Comparison of ENCODE assay signal across 21 cellular contexts in the genomic region with DNA sequence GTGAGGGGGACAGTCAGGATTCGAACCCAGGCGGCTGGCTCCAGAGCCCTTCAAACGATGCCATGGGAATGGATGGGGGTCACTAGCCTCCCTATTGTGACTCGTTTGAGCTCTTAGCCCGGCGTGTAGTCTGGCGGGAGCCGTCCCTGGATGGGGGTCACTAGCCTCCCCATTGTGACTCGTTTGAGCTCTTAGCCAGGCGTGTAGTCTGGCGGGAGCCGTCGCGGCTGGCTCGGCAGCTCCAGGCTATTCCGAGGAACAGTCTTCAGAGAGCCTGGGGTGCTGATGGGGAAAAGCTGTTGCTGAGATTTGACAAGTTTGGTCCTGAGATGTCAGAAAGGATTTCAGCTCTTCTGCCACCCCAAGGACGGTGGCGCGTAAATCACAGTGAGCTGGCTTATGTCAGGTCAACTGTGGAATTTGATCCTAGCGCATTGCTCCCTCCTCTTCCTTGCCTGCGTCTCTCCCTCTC. TPM values are rescaled to one million over a fixed set of nuclear protein-coding genes. Genes with fewer than 3 reads are reported as not detected.
A peak's percentile ranks its signal among the peaks of the same experiment; 100 is the strongest.
DNase-seq lines count a peak whose midpoint lies in the region; ATAC-seq and TF ChIP-seq lines count a peak whose summit lies in the region.
"Had no signal": no experiment of that assay in that cellular context is flagged by ENCODE, and none has a peak within 500 bp of the region (broad histone marks: within the 10 kb centered on the region; RNA-seq: fewer than 3 reads in every experiment).

No MANE protein-coding gene starts in this region.

- H3K9me3 Mint-ChIP-seq in GM23338: no peaks in the 10 kb centered on the region
- H3K9me3 Mint-ChIP-seq: activated naive CD8-positive, alpha-beta T cell treated with anti-CD3 and anti-CD28 coated beads for 36 hours; activated T-helper 1 cell treated with anti-CD3 and anti-CD28 coated beads, Interleukin-12 subunit alpha, Interleukin-12 subunit beta, Interleukin-2, Interleukin-4 antibody, amounts not matched to agents 30 ng/mL and 10 ng/mL and 1 ng/mL, durations not matched to agents 14 hours and 24 hours and 36 hours; CD8-positive, alpha-beta memory T cell had no signal

- intact Hi-C loops in sigmoid colon (cut with DNase I): no loop called here

- no peaks in the 10 kb centered on the region for H3K79me2 ChIP-seq in GM23338 (replicated peaks; ENCODE audit: insufficient read depth)

- H3K9me3 ChIP-seq in mesodermal cell (ENCODE audit: control insufficient read depth, low read length) (no peaks in the 10 kb centered on the region), sigmoid colon (no peaks in the 10 kb centered on the region)
- H3K9me3 ChIP-seq: stomach had no signal

- TF ChIP-seq POLR2A in sigmoid colon (IDR thresholded peaks at IDR 0.05): no peak

- no peaks in the 10 kb centered on the region for H3K9me2 ChIP-seq in GM23338 (ENCODE audit: insufficient read depth)

- DNase-seq in GM23338 (ENCODE audit: low spot score) (no peak), sigmoid colon (no peak), EL (no peak)
- no peak for DNase-seq in activated CD4-positive, alpha-beta T cell treated with anti-CD3 and anti-CD28 coated beads for 4 hours
- DNase-seq: activated naive CD8-positive, alpha-beta T cell treated with anti-CD3 and anti-CD28 coated beads for 36 hours; CD8-positive, alpha-beta memory T cell; cortex of kidney; DMS79; NCI-H146; NK-92 treated with Interleukin-12 subunit alpha and Interleukin-12 subunit beta, amount 100 ng/mL, for 24 hours; stimulated activated CD4-positive, alpha-beta T cell treated with anti-CD3 and anti-CD28 coated beads, Interleukin-2, amount 100 ng/mL, for 24 hours; T1000 had no signal

- H3K27ac ChIP-seq in GM23338 (ENCODE audit: low read depth) (no peak overlapping the region), cingulate gyrus (ENCODE audit: low read depth, low read length) (peak overlapping the region; percentile 97), mesodermal cell (ENCODE audit: low read depth, low read length, severe bottlenecking) (peak overlapping the region; percentile 59), sigmoid colon (peak overlapping the region in 3 of 4 donors; percentile 55 to 67 (median 66))
- H3K27ac ChIP-seq: brain microvascular endothelial cell, foreskin keratinocyte had no signal

- ATAC-seq in GM23338: no peak
- no peak for ATAC-seq in HG03378 (IDR thresholded peaks at IDR 0.05; ENCODE audit: unreplicated experiment)
- no peak for ATAC-seq in GM18868 (IDR thresholded peaks at IDR 0.05; ENCODE audit: unreplicated experiment)

- TF ChIP-seq EP300 in sigmoid colon (IDR thresholded peaks at IDR 0.05): no peak

- H3K36me3 ChIP-seq in GM23338 (ENCODE audit: insufficient read depth): no peaks in the 10 kb centered on the region
- H3K36me3 ChIP-seq in mesodermal cell (ENCODE audit: control insufficient read depth, insufficient read depth, low read length): no peaks in the 10 kb centered on the region
- H3K36me3 ChIP-seq in sigmoid colon: no peaks in the 10 kb centered on the region
- H3K36me3 ChIP-seq: brain microvascular endothelial cell, stomach had no signal

- H3K4me3 Mint-ChIP-seq in GM23338: no peak overlapping the region
- H3K4me3 Mint-ChIP-seq: activated naive CD8-positive, alpha-beta T cell treated with anti-CD3 and anti-CD28 coated beads for 36 hours; activated T-helper 1 cell treated with anti-CD3 and anti-CD28 coated beads, Interleukin-12 subunit alpha, Interleukin-12 subunit beta, Interleukin-2, Interleukin-4 antibody, amounts not matched to agents 30 ng/mL and 10 ng/mL and 1 ng/mL, durations not matched to agents 14 hours and 24 hours and 36 hours; CD8-positive, alpha-beta memory T cell had no signal

- H3K4me2 ChIP-seq in GM23338: no peak overlapping the region

- no peaks in the 10 kb centered on the region for H3K27me3 ChIP-seq in GM23338 (ENCODE audit: insufficient read depth)
- no peaks in the 10 kb centered on the region for H3K27me3 ChIP-seq in sigmoid colon
- H3K27me3 ChIP-seq: brain microvascular endothelial cell, stomach had no signal

- H3K4me3 ChIP-seq in GM23338 (no peak overlapping the region), mesodermal cell (ENCODE audit: extremely low read depth, insufficient read depth, low read length, poor library complexity, severe bottlenecking) (no peak overlapping the region), sigmoid colon (no peak overlapping the region)
- H3K4me3 ChIP-seq: K562 had no signal

- peaks cover 12% of the 10 kb centered on the region for H3K4me1 Mint-ChIP-seq in GM23338
- H3K4me1 Mint-ChIP-seq: CD8-positive, alpha-beta memory T cell had no signal

- no peaks in the 10 kb centered on the region for H4K20me1 ChIP-seq in GM23338 (replicated peaks; ENCODE audit: insufficient read depth)

- H2AFZ ChIP-seq in GM23338: peak overlapping the region; percentile 83

- TF ChIP-seq CTCF in GM23338 (conservative IDR thresholded peaks at IDR 0.05; ENCODE audit: low read depth in 2 of 2) (no peak), sigmoid colon (IDR thresholded peaks at IDR 0.05) (no peak)

- WGBS in mesodermal cell (ENCODE audit: insufficient coverage in 2 of 2), 2 experiments: 77 to 85% methylated on average over 17 to 18 of the region's 21 CpGs
- 80 to 85% methylated on average over 21 of the region's 21 CpGs for WGBS in sigmoid colon, 2 donors

- no peaks in the 10 kb centered on the region for H3F3A ChIP-seq in GM23338 (replicated peaks; ENCODE audit: low read depth)

- H3K27me3 Mint-ChIP-seq in GM23338 (ENCODE audit: insufficient read depth, low read depth, poor library complexity): peaks cover 3% of the 10 kb centered on the region
- H3K27me3 Mint-ChIP-seq: activated naive CD8-positive, alpha-beta T cell treated with anti-CD3 and anti-CD28 coated beads for 36 hours had no signal

- H3K27ac Mint-ChIP-seq in GM23338: no peak overlapping the region
- H3K27ac Mint-ChIP-seq: activated naive CD8-positive, alpha-beta T cell treated with anti-CD3 and anti-CD28 coated beads for 36 hours; activated T-helper 1 cell treated with anti-CD3 and anti-CD28 coated beads, Interleukin-12 subunit alpha, Interleukin-12 subunit beta, Interleukin-2, Interleukin-4 antibody, amounts not matched to agents 30 ng/mL and 10 ng/mL and 1 ng/mL, durations not matched to agents 14 hours and 24 hours and 36 hours; CD8-positive, alpha-beta memory T cell had no signal

- H3K4me1 ChIP-seq in GM23338 (ENCODE audit: insufficient read depth) (peaks cover 5% of the 10 kb centered on the region; the same call in 1 of the 2 replicates), mesodermal cell (ENCODE audit: control insufficient read depth, insufficient read depth, low read length, poor library complexity, severe bottlenecking) (no peaks in the 10 kb centered on the region), sigmoid colon (peaks cover 0 to 36% (median 27%) of the 10 kb centered on the region in 4 donors)

- H3K36me3 Mint-ChIP-seq in GM23338 (ENCODE audit: low read depth): no peaks in the 10 kb centered on the region
- H3K36me3 Mint-ChIP-seq: activated naive CD8-positive, alpha-beta T cell treated with anti-CD3 and anti-CD28 coated beads for 36 hours; CD8-positive, alpha-beta memory T cell had no signal

TF ChIP-seq in GM23338, 12 proteins besides CTCF, POLR2A, EP300 and RAD21 (continues in another document):
- TF ChIP-seq JUNB (IDR thresholded peaks at IDR 0.05; ENCODE audit: unreplicated experiment): no peak
- no peak for TF ChIP-seq STAT1 (IDR thresholded peaks at IDR 0.05; ENCODE audit: unreplicated experiment)
- TF ChIP-seq EZH2phosphoT487 (IDR thresholded peaks at IDR 0.05; ENCODE audit: unreplicated experiment): no peak
- no peak for TF ChIP-seq ZNF114 (CRISPR knock-in tag; IDR thresholded peaks at IDR 0.05)

RNA-seq across cellular contexts. Expression of a gene that starts 58.3 kb away (rescaled TPM):
- total RNA-seq in GM23338 (2014; rRNA removed; shearing (Covaris generic)): 308 and 335 TPM in 2 replicates
- 1,841 and 2,024 TPM in 2 replicates for polyA plus RNA-seq in GM23338 (2016; fragmentation: Nextera tagmentation; extraction: Ambion mirVana)
- polyA plus RNA-seq in mesodermal cell (2013, experiment 1 of 2): 493 TPM
- 523 TPM for polyA plus RNA-seq in mesodermal cell (2013, experiment 2 of 2)
- 100 to 1,000 TPM; 647 to 889 (median 818) TPM for total RNA-seq in sigmoid colon
- polyA plus RNA-seq in sigmoid colon: 100 to 1,000 TPM; 404 to 722 (median 541) TPM
